In genomic region chr20:4524307-4524706, GRCh38 we compare ENCODE assay signal across 33 cellular contexts.
"Had no signal": no experiment of that assay in that cellular context is flagged by ENCODE, and none has a peak within 500 bp of the region (broad histone marks: within the 10 kb centered on the region; RNA-seq: fewer than 3 reads in every experiment).

No MANE protein-coding gene starts in this region.

- H3K79me2 ChIP-seq: hepatocyte had no signal

- H2AFZ ChIP-seq: hepatocyte had no signal

- H3K9me3 ChIP-seq: esophagus squamous epithelium had no signal

- H3K4me2 ChIP-seq: hepatocyte had no signal

- H3K4me3 ChIP-seq: ascending aorta, coronary artery, dorsolateral prefrontal cortex, esophagus squamous epithelium, gastroesophageal sphincter, heart right ventricle, hepatocyte had no signal

- H3K4me1 Mint-ChIP-seq: activated CD4-positive, alpha-beta T cell treated with anti-CD3 and anti-CD28 coated beads for 36 hours; activated CD4-positive, alpha-beta T cell treated with anti-CD3 and anti-CD28 coated beads, Interleukin-2, amount 10 ng/mL, durations not matched to agents 24 days and 14 days; activated CD8-positive, alpha-beta memory T cell treated with anti-CD3 and anti-CD28 coated beads, Interleukin-2, amount 10 ng/mL, durations not matched to agents 7 days and 5 days; activated naive CD4-positive, alpha-beta T cell treated with anti-CD3 and anti-CD28 coated beads, Interleukin-2, amount 10 ng/mL, durations not matched to agents 7 days and 5 days; activated naive CD8-positive, alpha-beta T cell treated with anti-CD3 and anti-CD28 coated beads, Interleukin-2, amount 10 ng/mL, durations not matched to agents 7 days and 5 days; central memory CD8-positive, alpha-beta T cell; T-helper 17 cell had no signal

- FAIRE-seq: bronchial epithelial cell, endothelial cell of umbilical vein had no signal

- H3K36me3 ChIP-seq: ascending aorta, brain microvascular endothelial cell, esophagus squamous epithelium, gastroesophageal sphincter, heart right ventricle had no signal

- DNase-seq: activated CD4-positive, alpha-beta memory T cell treated with anti-CD3 and anti-CD28 coated beads for 36 hours; activated CD4-positive, alpha-beta T cell treated with anti-CD3 and anti-CD28 coated beads for 36 hours; activated CD4-positive, alpha-beta T cell treated with anti-CD3 and anti-CD28 coated beads, Interleukin-2, amount 10 ng/mL, durations not matched to agents 24 days and 14 days; activated CD4-positive, CD25-positive, alpha-beta regulatory T cell; activated CD4-positive, CD25-positive, alpha-beta regulatory T cell treated with anti-CD3 and anti-CD28 coated beads, Interleukin-2, amount 50 U/mL, for 72 hours; activated CD8-positive, alpha-beta memory T cell treated with anti-CD3 and anti-CD28 coated beads, Interleukin-2, amount 10 ng/mL, durations not matched to agents 7 days and 5 days; activated CD8-positive, alpha-beta memory T cell treated with anti-CD3 and anti-CD28 coated beads, Interleukin-2, amount 50 U/mL, for 4 hours; activated CD8-positive, alpha-beta T cell treated with anti-CD3 and anti-CD28 coated beads, Interleukin-2, amount 10 ng/mL, durations not matched to agents 7 days and 5 days; activated gamma-delta T cell; activated naive CD4-positive, alpha-beta T cell; activated naive CD4-positive, alpha-beta T cell treated with anti-CD3 and anti-CD28 coated beads, Interleukin-2, amount 10 ng/mL, durations not matched to agents 7 days and 5 days; activated naive CD8-positive, alpha-beta T cell treated with anti-CD3 and anti-CD28 coated beads, Interleukin-2, amount 10 ng/mL, durations not matched to agents 7 days and 5 days; activated T-cell treated with anti-CD3 and anti-CD28 coated beads, Interleukin-2, amount 50 U/mL, for 1 hour; activated T-cell treated with anti-CD3 and anti-CD28 coated beads, Interleukin-2, amount 50 U/mL, for 72 hours; brain microvascular endothelial cell; dorsolateral prefrontal cortex; effector memory CD4-positive, alpha-beta T cell; esophagus squamous epithelium; foreskin melanocyte; heart right ventricle; T-helper 17 cell; T1000 had no signal

- ATAC-seq: activated CD4-positive, alpha-beta T cell treated with anti-CD3 and anti-CD28 coated beads for 36 hours; activated CD8-positive, alpha-beta memory T cell treated with anti-CD3 and anti-CD28 coated beads, Interleukin-2, amount 10 ng/mL, durations not matched to agents 7 days and 5 days; activated CD8-positive, alpha-beta T cell treated with anti-CD3 and anti-CD28 coated beads, Interleukin-2, amount 10 ng/mL, durations not matched to agents 7 days and 5 days; activated naive CD4-positive, alpha-beta T cell treated with anti-CD3 and anti-CD28 coated beads, Interleukin-2, amount 50 U/mL, for 72 hours; activated T-cell treated with anti-CD3 and anti-CD28 coated beads, Interleukin-2, amount 50 U/mL, for 72 hours; gastroesophageal sphincter; heart right ventricle; T-helper 17 cell had no signal

- H3K27ac ChIP-seq: ascending aorta, brain microvascular endothelial cell, coronary artery, dorsolateral prefrontal cortex, epithelial cell of prostate, esophagus squamous epithelium, gastroesophageal sphincter, heart right ventricle, hepatocyte had no signal

- H3K9me3 Mint-ChIP-seq: activated CD4-positive, alpha-beta T cell treated with anti-CD3 and anti-CD28 coated beads, Interleukin-2, amount 10 ng/mL, durations not matched to agents 24 days and 14 days; activated naive CD4-positive, alpha-beta T cell treated with anti-CD3 and anti-CD28 coated beads, Interleukin-2, amount 10 ng/mL, durations not matched to agents 7 days and 5 days; T-helper 2 cell treated with Interferon-gamma antibody and Interleukin-4, amounts not matched to agents 5 μg/mL and 100 μg/mL, for 36 hours had no signal

- H3K4me3 Mint-ChIP-seq: activated CD4-positive, alpha-beta memory T cell treated with anti-CD3 and anti-CD28 coated beads for 36 hours; activated CD4-positive, alpha-beta T cell treated with anti-CD3 and anti-CD28 coated beads for 36 hours; activated CD4-positive, alpha-beta T cell treated with anti-CD3 and anti-CD28 coated beads, Interleukin-2, amount 10 ng/mL, durations not matched to agents 24 days and 14 days; activated CD8-positive, alpha-beta memory T cell treated with anti-CD3 and anti-CD28 coated beads, Interleukin-2, amount 10 ng/mL, durations not matched to agents 7 days and 5 days; activated CD8-positive, alpha-beta T cell treated with anti-CD3 and anti-CD28 coated beads, Interleukin-2, amount 10 ng/mL, durations not matched to agents 7 days and 5 days; activated naive CD4-positive, alpha-beta T cell treated with anti-CD3 and anti-CD28 coated beads, Interleukin-2, amount 10 ng/mL, durations not matched to agents 7 days and 5 days; activated naive CD8-positive, alpha-beta T cell treated with anti-CD3 and anti-CD28 coated beads, Interleukin-2, amount 10 ng/mL, durations not matched to agents 7 days and 5 days; activated T-cell treated with anti-CD3 and anti-CD28 coated beads, Interleukin-2, amount 50 U/mL, for 72 hours; central memory CD8-positive, alpha-beta T cell; dendritic cell treated with granulocyte-macrophage colony-stimulating factor and Interleukin-4, amounts not matched to agents 40 ng/mL and 50 ng/mL, for 4 days; T-helper 17 cell; T-helper 2 cell treated with Interferon-gamma antibody and Interleukin-4, amounts not matched to agents 5 μg/mL and 100 μg/mL, for 36 hours had no signal

- H3K27me3 ChIP-seq: ascending aorta, brain microvascular endothelial cell, hepatocyte had no signal

- H3K4me1 ChIP-seq: ascending aorta, esophagus squamous epithelium, gastroesophageal sphincter, heart right ventricle had no signal

- H3K36me3 Mint-ChIP-seq: activated naive CD4-positive, alpha-beta T cell treated with anti-CD3 and anti-CD28 coated beads, Interleukin-2, amount 10 ng/mL, durations not matched to agents 7 days and 5 days; activated naive CD8-positive, alpha-beta T cell treated with anti-CD3 and anti-CD28 coated beads, Interleukin-2, amount 10 ng/mL, durations not matched to agents 7 days and 5 days had no signal

- H3K27ac Mint-ChIP-seq: activated CD4-positive, alpha-beta memory T cell treated with anti-CD3 and anti-CD28 coated beads for 36 hours; activated CD4-positive, alpha-beta T cell treated with anti-CD3 and anti-CD28 coated beads for 36 hours; activated CD4-positive, alpha-beta T cell treated with anti-CD3 and anti-CD28 coated beads, Interleukin-2, amount 10 ng/mL, durations not matched to agents 24 days and 14 days; activated CD8-positive, alpha-beta memory T cell treated with anti-CD3 and anti-CD28 coated beads, Interleukin-2, amount 10 ng/mL, durations not matched to agents 7 days and 5 days; activated CD8-positive, alpha-beta T cell treated with anti-CD3 and anti-CD28 coated beads, Interleukin-2, amount 10 ng/mL, durations not matched to agents 7 days and 5 days; activated naive CD4-positive, alpha-beta T cell treated with anti-CD3 and anti-CD28 coated beads, Interleukin-2, amount 10 ng/mL, durations not matched to agents 7 days and 5 days; activated naive CD4-positive, alpha-beta T cell treated with anti-CD3 and anti-CD28 coated beads, Interleukin-2, amount 50 U/mL, for 72 hours; activated naive CD8-positive, alpha-beta T cell treated with anti-CD3 and anti-CD28 coated beads, Interleukin-2, amount 10 ng/mL, durations not matched to agents 7 days and 5 days; activated T-cell treated with anti-CD3 and anti-CD28 coated beads, Interleukin-2, amount 50 U/mL, for 72 hours; dendritic cell treated with granulocyte-macrophage colony-stimulating factor and Interleukin-4, amounts not matched to agents 40 ng/mL and 50 ng/mL, for 4 days; T-helper 17 cell; T-helper 2 cell treated with Interferon-gamma antibody and Interleukin-4, amounts not matched to agents 5 μg/mL and 100 μg/mL, for 36 hours had no signal
